ENCODE assay signal across 24 cellular contexts in the genomic region with DNA sequence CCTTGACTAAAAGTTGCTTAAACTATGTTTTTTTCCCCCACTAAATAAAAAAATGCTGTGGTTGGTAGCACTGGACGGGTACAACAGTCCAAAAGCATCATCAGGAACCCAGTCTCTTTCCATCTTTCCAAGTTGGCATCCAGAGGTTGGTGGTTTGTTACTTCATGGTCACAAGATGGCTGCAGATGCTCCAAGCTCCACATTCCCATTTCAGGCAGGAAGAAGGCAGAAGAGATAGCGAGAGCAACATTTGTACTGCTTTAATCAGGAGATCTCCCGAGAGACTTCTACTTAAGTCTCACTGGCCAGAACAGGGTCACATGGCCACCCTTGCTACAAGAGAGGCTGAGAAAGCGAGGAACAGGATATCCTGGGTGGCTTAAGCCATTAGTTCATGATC.
"Had no signal": no experiment of that assay in that cellular context is flagged by ENCODE, and none has a peak within 500 bp of the region (broad histone marks: within the 10 kb centered on the region; RNA-seq: fewer than 3 reads in every experiment).

No MANE protein-coding gene starts in this region.

- DNase-seq: natural killer cell; occipital lobe; ovary; psoas muscle; right cardiac atrium; right lobe of liver; sigmoid colon; small intestine; stimulated activated CD4-positive, alpha-beta T cell treated with anti-CD3 and anti-CD28 coated beads, Interleukin-15, amount 100 ng/mL, for 24 hours; stimulated activated CD4-positive, alpha-beta T cell treated with anti-CD3 and anti-CD28 coated beads, Interleukin-2, amount 100 ng/mL, for 24 hours; stimulated activated CD4-positive, alpha-beta T cell treated with anti-CD3 and anti-CD28 coated beads, Interleukin-2, amount 100 ng/mL, for 48 hours; stimulated activated CD4-positive, alpha-beta T cell treated with anti-CD3 and anti-CD28 coated beads, Interleukin-4, amount 100 ng/mL, for 24 hours; stimulated activated naive B cell treated with anti-CD40 and anti-IgM and Interleukin-4, amounts not matched to agents 10 μg/mL and 1 μg/mL and 100 μg/mL, for 72 hours; stimulated activated naive CD4-positive, alpha-beta T cell treated with Interleukin-2 at 50 U/mL for 16 hours; substantia nigra; testis; tibial artery; transverse colon; upper lobe of right lung; uterus had no signal

- H3K4me2 ChIP-seq: neural progenitor cell had no signal

- H2AFZ ChIP-seq: neural progenitor cell, parathyroid adenoma had no signal

- H3K27ac ChIP-seq: neural progenitor cell, ovary, parathyroid adenoma, psoas muscle, right lobe of liver, sigmoid colon, suprapubic skin, testis, tibial artery, transverse colon, upper lobe of right lung, uterus had no signal

- H3K4me3 ChIP-seq: neural progenitor cell, ovary, psoas muscle, right lobe of liver, sigmoid colon, suprapubic skin, testis, tibial artery, transverse colon, upper lobe of right lung, uterus had no signal

- H3K4me1 ChIP-seq: neural progenitor cell, parathyroid adenoma, psoas muscle, right lobe of liver, sigmoid colon, suprapubic skin, testis, tibial artery, transverse colon, upper lobe of right lung, uterus had no signal

- H3K9me3 ChIP-seq: ovary, psoas muscle, right lobe of liver, sigmoid colon, suprapubic skin, testis, tibial artery, transverse colon, upper lobe of right lung, uterus had no signal

- H3K9ac ChIP-seq: neural progenitor cell, parathyroid adenoma had no signal

- ATAC-seq: natural killer cell; psoas muscle; right cardiac atrium; right lobe of liver; stimulated activated effector memory CD8-positive, alpha-beta T cell treated with anti-CD3 and anti-CD28 coated beads, Interleukin-12 subunit alpha, Interleukin-12 subunit beta, amount 100 ng/mL, for 72 hours; stimulated activated naive B cell treated with anti-CD40 and anti-IgM and Interleukin-4, amounts not matched to agents 10 μg/mL and 1 μg/mL and 100 μg/mL, for 72 hours; upper lobe of right lung had no signal

- H3K79me2 ChIP-seq: parathyroid adenoma had no signal

- H3K36me3 ChIP-seq: neural progenitor cell, ovary, right lobe of liver, sigmoid colon, suprapubic skin, tibial artery, transverse colon, upper lobe of right lung, uterus had no signal

- FAIRE-seq: small intestine had no signal

- H3K27me3 ChIP-seq: neural progenitor cell, ovary, right lobe of liver, sigmoid colon, suprapubic skin, testis, tibial artery, transverse colon, upper lobe of right lung, uterus had no signal
